In the genomic region with DNA sequence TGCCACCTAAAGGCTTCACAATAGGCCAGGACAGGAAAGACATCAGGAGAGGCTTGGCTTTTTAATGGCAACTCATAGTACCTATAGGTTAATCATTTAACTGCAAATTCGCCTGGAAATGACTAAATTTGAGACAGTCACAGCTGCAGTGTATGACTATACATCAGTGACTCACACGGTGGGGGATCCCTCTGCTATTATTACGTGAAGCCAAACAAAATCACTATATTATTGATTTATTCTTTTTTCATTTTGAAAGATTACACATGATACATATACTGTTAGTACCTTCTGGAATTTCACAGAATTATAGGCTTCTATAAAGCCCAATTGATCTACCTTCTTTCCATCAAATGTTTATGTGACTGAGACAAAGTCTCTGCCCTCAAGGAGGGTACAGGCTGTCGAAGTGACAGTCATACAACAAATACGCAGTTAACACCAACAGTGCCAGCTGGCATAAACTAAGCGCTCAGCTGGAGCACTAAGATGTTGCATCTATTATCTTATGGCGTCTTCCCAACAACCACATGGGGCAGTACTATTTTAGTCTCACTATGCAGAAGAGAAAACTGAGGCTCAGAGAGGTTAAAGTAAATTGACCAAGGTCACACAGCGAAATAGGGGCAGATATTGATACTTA, we compare ENCODE assay signal across 1 cellular context.
TF ChIP-seq lines count a peak whose summit lies in the region.

No MANE protein-coding gene starts in this region.

TF ChIP-seq in WTC11, 78 proteins besides CTCF, POLR2A, EP300 and RAD21 (continued from another document):
- TF ChIP-seq, protein P1, sequence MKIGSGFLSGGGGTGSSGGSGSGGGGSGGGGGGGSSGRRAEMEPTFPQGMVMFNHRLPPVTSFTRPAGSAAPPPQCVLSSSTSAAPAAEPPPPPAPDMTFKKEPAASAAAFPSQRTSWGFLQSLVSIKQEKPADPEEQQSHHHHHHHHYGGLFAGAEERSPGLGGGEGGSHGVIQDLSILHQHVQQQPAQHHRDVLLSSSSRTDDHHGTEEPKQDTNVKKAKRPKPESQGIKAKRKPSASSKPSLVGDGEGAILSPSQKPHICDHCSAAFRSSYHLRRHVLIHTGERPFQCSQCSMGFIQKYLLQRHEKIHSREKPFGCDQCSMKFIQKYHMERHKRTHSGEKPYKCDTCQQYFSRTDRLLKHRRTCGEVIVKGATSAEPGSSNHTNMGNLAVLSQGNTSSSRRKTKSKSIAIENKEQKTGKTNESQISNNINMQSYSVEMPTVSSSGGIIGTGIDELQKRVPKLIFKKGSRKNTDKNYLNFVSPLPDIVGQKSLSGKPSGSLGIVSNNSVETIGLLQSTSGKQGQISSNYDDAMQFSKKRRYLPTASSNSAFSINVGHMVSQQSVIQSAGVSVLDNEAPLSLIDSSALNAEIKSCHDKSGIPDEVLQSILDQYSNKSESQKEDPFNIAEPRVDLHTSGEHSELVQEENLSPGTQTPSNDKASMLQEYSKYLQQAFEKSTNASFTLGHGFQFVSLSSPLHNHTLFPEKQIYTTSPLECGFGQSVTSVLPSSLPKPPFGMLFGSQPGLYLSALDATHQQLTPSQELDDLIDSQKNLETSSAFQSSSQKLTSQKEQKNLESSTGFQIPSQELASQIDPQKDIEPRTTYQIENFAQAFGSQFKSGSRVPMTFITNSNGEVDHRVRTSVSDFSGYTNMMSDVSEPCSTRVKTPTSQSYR (CRISPR knock-in tag; IDR thresholded peaks at IDR 0.05): no peak
- no peak for TF ChIP-seq ZNF317 (CRISPR knock-in tag; IDR thresholded peaks at IDR 0.05; ENCODE audit: borderline replicate concordance, low read depth)
- no peak for TF ChIP-seq SMAD3 (CRISPR knock-in tag; IDR thresholded peaks at IDR 0.05; ENCODE audit: borderline replicate concordance)
- TF ChIP-seq, protein P2, sequence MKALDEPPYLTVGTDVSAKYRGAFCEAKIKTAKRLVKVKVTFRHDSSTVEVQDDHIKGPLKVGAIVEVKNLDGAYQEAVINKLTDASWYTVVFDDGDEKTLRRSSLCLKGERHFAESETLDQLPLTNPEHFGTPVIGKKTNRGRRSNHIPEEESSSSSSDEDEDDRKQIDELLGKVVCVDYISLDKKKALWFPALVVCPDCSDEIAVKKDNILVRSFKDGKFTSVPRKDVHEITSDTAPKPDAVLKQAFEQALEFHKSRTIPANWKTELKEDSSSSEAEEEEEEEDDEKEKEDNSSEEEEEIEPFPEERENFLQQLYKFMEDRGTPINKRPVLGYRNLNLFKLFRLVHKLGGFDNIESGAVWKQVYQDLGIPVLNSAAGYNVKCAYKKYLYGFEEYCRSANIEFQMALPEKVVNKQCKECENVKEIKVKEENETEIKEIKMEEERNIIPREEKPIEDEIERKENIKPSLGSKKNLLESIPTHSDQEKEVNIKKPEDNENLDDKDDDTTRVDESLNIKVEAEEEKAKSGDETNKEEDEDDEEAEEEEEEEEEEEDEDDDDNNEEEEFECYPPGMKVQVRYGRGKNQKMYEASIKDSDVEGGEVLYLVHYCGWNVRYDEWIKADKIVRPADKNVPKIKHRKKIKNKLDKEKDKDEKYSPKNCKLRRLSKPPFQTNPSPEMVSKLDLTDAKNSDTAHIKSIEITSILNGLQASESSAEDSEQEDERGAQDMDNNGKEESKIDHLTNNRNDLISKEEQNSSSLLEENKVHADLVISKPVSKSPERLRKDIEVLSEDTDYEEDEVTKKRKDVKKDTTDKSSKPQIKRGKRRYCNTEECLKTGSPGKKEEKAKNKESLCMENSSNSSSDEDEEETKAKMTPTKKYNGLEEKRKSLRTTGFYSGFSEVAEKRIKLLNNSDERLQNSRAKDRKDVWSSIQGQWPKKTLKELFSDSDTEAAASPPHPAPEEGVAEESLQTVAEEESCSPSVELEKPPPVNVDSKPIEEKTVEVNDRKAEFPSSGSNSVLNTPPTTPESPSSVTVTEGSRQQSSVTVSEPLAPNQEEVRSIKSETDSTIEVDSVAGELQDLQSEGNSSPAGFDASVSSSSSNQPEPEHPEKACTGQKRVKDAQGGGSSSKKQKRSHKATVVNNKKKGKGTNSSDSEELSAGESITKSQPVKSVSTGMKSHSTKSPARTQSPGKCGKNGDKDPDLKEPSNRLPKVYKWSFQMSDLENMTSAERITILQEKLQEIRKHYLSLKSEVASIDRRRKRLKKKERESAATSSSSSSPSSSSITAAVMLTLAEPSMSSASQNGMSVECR (CRISPR knock-in tag; IDR thresholded peaks at IDR 0.05; ENCODE audit: borderline replicate concordance): no peak
- TF ChIP-seq, protein P3, sequence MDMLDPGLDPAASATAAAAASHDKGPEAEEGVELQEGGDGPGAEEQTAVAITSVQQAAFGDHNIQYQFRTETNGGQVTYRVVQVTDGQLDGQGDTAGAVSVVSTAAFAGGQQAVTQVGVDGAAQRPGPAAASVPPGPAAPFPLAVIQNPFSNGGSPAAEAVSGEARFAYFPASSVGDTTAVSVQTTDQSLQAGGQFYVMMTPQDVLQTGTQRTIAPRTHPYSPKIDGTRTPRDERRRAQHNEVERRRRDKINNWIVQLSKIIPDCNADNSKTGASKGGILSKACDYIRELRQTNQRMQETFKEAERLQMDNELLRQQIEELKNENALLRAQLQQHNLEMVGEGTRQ (CRISPR knock-in tag; IDR thresholded peaks at IDR 0.05): no peak
- no peak for TF ChIP-seq ZNF219 (CRISPR knock-in tag; IDR thresholded peaks at IDR 0.05; ENCODE audit: borderline replicate concordance)
- TF ChIP-seq NFATC4 (CRISPR knock-in tag; IDR thresholded peaks at IDR 0.05): no peak
